Comparison of ENCODE assay signal across 8 cellular contexts in the genomic region with DNA sequence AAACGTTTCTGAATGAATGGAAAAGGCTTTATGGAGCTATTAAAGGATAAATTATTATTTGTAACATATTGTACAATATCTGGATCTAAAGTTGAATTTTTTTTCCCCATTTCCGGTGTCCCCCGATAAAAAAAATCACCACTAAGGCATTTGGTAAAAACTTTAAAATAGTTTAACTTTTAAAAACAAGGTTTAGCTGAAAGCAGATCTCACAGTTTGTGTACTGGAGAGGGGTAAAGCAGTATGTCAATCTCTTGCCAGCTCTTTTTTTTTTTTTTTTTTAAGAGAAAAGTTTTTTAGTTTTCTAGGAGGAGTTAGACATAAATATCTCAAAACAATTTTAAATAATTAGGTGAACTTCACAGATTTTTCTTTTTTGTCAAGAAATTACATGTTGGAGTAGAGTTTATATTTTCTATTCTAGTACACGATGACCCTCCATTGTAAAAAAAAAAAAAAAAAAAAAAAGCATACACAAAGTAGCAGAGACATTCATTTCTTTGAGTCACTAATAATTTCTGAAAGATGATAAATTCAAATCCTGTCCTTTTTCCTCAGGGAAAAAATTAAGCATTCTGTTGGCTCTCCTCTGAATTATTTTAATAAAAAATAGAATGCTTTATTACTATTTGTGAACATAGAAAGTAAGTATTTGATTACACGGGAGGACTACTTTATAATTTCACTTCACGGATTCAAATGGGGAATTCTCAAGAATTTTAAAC. TPM values are rescaled to one million over a fixed set of nuclear protein-coding genes. Genes with fewer than 3 reads are reported as not detected.
DNase-seq lines count a peak whose midpoint lies in the region; ATAC-seq and TF ChIP-seq lines count a peak whose summit lies in the region.

No MANE protein-coding gene starts in this region.

- TF ChIP-seq CTCF in AG04449 (IDR thresholded peaks at IDR 0.05; ENCODE audit: insufficient read depth, low read length, missing control alignments), result no peak
- no peak for TF ChIP-seq CTCF in cardiac fibroblast (IDR thresholded peaks at IDR 0.05; ENCODE audit: low read depth, low read length)

- CTCF ChIA-PET in AG04449 (lab: Yijun Ruan, JAX), result interaction anchor here (0.6 to 9.9 kb wide), 10 partner anchors 10 to 990 kb away, joined by 3 to 140 read pairs (median 3); no protein-coding TSS in a partner anchor

- DNase-seq in AG04449 (ENCODE audit: low read depth, low spot score) (no peak), cardiac fibroblast (ENCODE audit: low read depth in 2 of 2) (peak in 1 of 2 donors; percentile 10), naive B cell (no peak), inferior parietal cortex (ENCODE audit: extremely low spot score) (no peak), hippocampal formation (lab: John Stamatoyannopoulos, UW) (no peak)

- H3K27ac Mint-ChIP-seq in IgD-negative memory B cell, result peak overlapping the region; percentile 94 to 100 (median 98)
- H3K27ac Mint-ChIP-seq in naive B cell, result peak overlapping the region in 5 of 6 donors; percentile 97 to 100 (median 100)

- H3K4me3 ChIP-seq in AG04449 (ENCODE audit: low read depth, low read length), result peak overlapping the region; percentile 76
- peak overlapping the region; percentile 49 to 64 for H3K4me3 ChIP-seq in cardiac fibroblast (replicated peaks in 1 of 2; ENCODE audit: low read depth in 2 of 2, low read length in 2 of 2)

- peaks cover 9 to 20% (median 12%) of the 10 kb centered on the region in 3 donors for H3K4me1 Mint-ChIP-seq in IgD-negative memory B cell
- H3K4me1 Mint-ChIP-seq in naive B cell, result peaks cover 28 to 33% (median 32%) of the 10 kb centered on the region in 3 donors

- peaks cover 4% of the 10 kb centered on the region for H3K27me3 Mint-ChIP-seq in IgD-negative memory B cell
- peaks cover 4 to 11% (median 9%) of the 10 kb centered on the region in 3 donors for H3K27me3 Mint-ChIP-seq in naive B cell

- peak overlapping the region in 3 of 4 donors; percentile 94 to 100 (median 98) for H3K4me3 Mint-ChIP-seq in IgD-negative memory B cell
- peak overlapping the region; percentile 81 to 99 (median 97) for H3K4me3 Mint-ChIP-seq in naive B cell

- no peak for ATAC-seq in naive B cell (ENCODE audit: low read depth in 2 of 2)
- no peak for ATAC-seq in GM18502 (IDR thresholded peaks at IDR 0.05; ENCODE audit: poor library complexity, unreplicated experiment)
- ATAC-seq in GM18868 (IDR thresholded peaks at IDR 0.05; ENCODE audit: unreplicated experiment), result no peak

- H3K9me3 Mint-ChIP-seq in IgD-negative memory B cell, result no peaks in the 10 kb centered on the region
- H3K9me3 Mint-ChIP-seq in naive B cell, result no peaks in the 10 kb centered on the region

- POLR2A ChIA-PET in AG04449 (lab: Yijun Ruan, JAX), result interaction anchor here (0.7 kb wide), 1 partner anchor 722 kb away, joined by 3 read pairs; no protein-coding TSS in a partner anchor

- H3K36me3 Mint-ChIP-seq in IgD-negative memory B cell (peaks cover 2% of the 10 kb centered on the region), naive B cell (peaks cover 0 to 8% of the 10 kb centered on the region in 2 donors)

RNA-seq across cellular contexts. Expression of a gene that starts 1.9 kb away (rescaled TPM):
- polyA plus RNA-seq in IgD-negative memory B cell, result 46.4 TPM
- polyA plus RNA-seq in naive B cell (ENCODE audit: low read depth in 6 of 6), result 100 to 1,000 TPM in 1 of 6 donors, 10 to 100 TPM in 5; 62.1 to 157 (median 71.8) TPM
